Comparison of ENCODE assay signal across 26 cellular contexts in the genomic region with DNA sequence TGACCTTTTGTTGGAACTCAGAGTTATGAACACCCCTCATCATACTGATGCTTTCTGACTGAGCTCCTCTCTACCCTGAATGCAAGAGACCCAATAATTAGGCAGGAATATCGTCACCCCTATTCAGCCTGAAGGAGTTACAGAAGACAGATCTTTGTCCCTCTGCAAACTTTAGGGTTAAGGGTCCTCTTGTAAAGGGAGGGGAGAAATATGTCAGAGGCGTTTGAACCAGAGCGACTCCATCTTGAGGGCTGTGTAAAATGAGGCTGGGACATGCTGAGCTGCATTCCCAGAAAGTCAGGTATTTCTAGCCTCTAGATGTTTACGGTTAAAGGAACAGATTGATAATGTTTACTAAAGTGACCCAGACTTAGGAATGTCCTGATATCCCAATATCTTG.
"Had no signal": no experiment of that assay in that cellular context is flagged by ENCODE, and none has a peak within 500 bp of the region (broad histone marks: within the 10 kb centered on the region; RNA-seq: fewer than 3 reads in every experiment).

No MANE protein-coding gene starts in this region.

- H3K4me1 Mint-ChIP-seq: immature natural killer cell had no signal

- FAIRE-seq: islet of Langerhans, keratinocyte, kidney had no signal

- H3K4me3 ChIP-seq: left lung, left ventricle myocardium inferior, lower lobe of right lung, lung, mucosa of descending colon had no signal

- ATAC-seq: left cardiac atrium; left colon; left lobe of liver; left lung; left ventricle myocardium superior; lower lobe of right lung; mucosa of descending colon; naive thymus-derived CD4-positive, alpha-beta T cell; naive thymus-derived CD8-positive, alpha-beta T cell had no signal

- H3K9me3 Mint-ChIP-seq: immature natural killer cell; memory B cell; mesothelial cell of epicardium; naive thymus-derived CD4-positive, alpha-beta T cell; naive thymus-derived CD8-positive, alpha-beta T cell had no signal

- H3K27ac Mint-ChIP-seq: immature natural killer cell; memory B cell; mesothelial cell of epicardium; naive B cell; naive thymus-derived CD4-positive, alpha-beta T cell; naive thymus-derived CD8-positive, alpha-beta T cell had no signal

- H3K27ac ChIP-seq: left lung, left ventricle myocardium inferior, lower lobe of right lung had no signal

- H3K4me1 ChIP-seq: left lung, left ventricle myocardium inferior, lower lobe of right lung had no signal

- H3K9me3 ChIP-seq: left lung, left ventricle myocardium inferior, lower lobe of right lung, mucosa of descending colon had no signal

- H3K36me3 ChIP-seq: left lung, left ventricle myocardium inferior, lower lobe of right lung had no signal

- DNase-seq: hippocampal formation; hypothalamus; immature natural killer cell; islet precursor cell; kidney; kidney glomerular epithelial cell; left cardiac atrium; left colon; left lung; left ventricle myocardium inferior; left ventricle myocardium superior; lower lobe of right lung; mammary epithelial cell; mesenchymal stem cell; mesendoderm; midbrain; mucosa of descending colon; naive B cell; naive thymus-derived CD4-positive, alpha-beta T cell; naive thymus-derived CD8-positive, alpha-beta T cell had no signal

- H3K36me3 Mint-ChIP-seq: immature natural killer cell; memory B cell; mesothelial cell of epicardium; naive thymus-derived CD4-positive, alpha-beta T cell; naive thymus-derived CD8-positive, alpha-beta T cell had no signal

- H3K27me3 ChIP-seq: left lung had no signal

- H3K4me3 Mint-ChIP-seq: immature natural killer cell; memory B cell; mesothelial cell of epicardium; naive B cell; naive thymus-derived CD4-positive, alpha-beta T cell; naive thymus-derived CD8-positive, alpha-beta T cell had no signal
